Comparison of ENCODE assay signal across 8 cellular contexts in genomic region chr10:59907918-59908807, GRCh38.
A peak's percentile ranks its signal among the peaks of the same experiment; 100 is the strongest.
DNase-seq lines count a peak whose midpoint lies in the region; ATAC-seq, FAIRE-seq and TF ChIP-seq lines count a peak whose summit lies in the region.

No MANE protein-coding gene starts in this region.

- no peak for TF ChIP-seq CTCF in brain microvascular endothelial cell (IDR thresholded peaks at IDR 0.05; ENCODE audit: low read depth, low read length, missing control alignments)

- H3K27me3 ChIP-seq in brain microvascular endothelial cell (replicated peaks), result no peaks in the 10 kb centered on the region

- DNase-seq in brain microvascular endothelial cell (peak; percentile 79), iPS-NIHi11 (ENCODE audit: low spot score) (peak; percentile 73), OCI-M2 (lab: John Stamatoyannopoulos, UW; ENCODE audit: unreplicated experiment) (no peak)

- H3K27ac ChIP-seq in brain microvascular endothelial cell (peak overlapping the region; percentile 86), skin epidermis (peak overlapping the region in 20 of 21 experiments; percentile 33 to 97 (median 91))

- ATAC-seq in HG03460 (IDR thresholded peaks at IDR 0.05; ENCODE audit: unreplicated experiment) (peak; percentile 22), SK-N-SH treated with all-trans-retinoic acid at 6 μM for 48 hours (peak; percentile 8; the same call in 1 of the 3 replicates)

- in situ Hi-C loops in brain microvascular endothelial cell (cut with HindIII; ENCODE audit: low pct_ligation_motif_present, low sequenced_read_pairs), result no loop called here

- no peaks in the 10 kb centered on the region for H3K36me3 ChIP-seq in brain microvascular endothelial cell (replicated peaks)

- peak overlapping the region; percentile 39 for H3K4me3 ChIP-seq in brain microvascular endothelial cell (ENCODE audit: low read depth, low read length)
- peak overlapping the region; percentile 19 to 94 (median 38) for H3K4me3 ChIP-seq in skin epidermis

- peak; percentile 29 for TF ChIP-seq POLR2A in GM15510 (IDR thresholded peaks at IDR 0.05; ENCODE audit: borderline replicate concordance, extremely low read depth, insufficient read length)

- peak; percentile 94 for FAIRE-seq in A204.1 (lab: Jason Lieb, UNC)

TF ChIP-seq in SK-N-SH treated with all-trans-retinoic acid at 6 μM for 48 hours, 23 proteins besides CTCF, POLR2A, EP300 and RAD21:
- no peak for TF ChIP-seq ISL1 (CRISPR knock-in tag; IDR thresholded peaks at IDR 0.05)
- TF ChIP-seq TOX (CRISPR knock-in tag; IDR thresholded peaks at IDR 0.05; ENCODE audit: borderline replicate concordance), result no peak
- no peak for TF ChIP-seq OSR1 (CRISPR knock-in tag; IDR thresholded peaks at IDR 0.05)
- no peak for TF ChIP-seq ESRRG (CRISPR knock-in tag; IDR thresholded peaks at IDR 0.05)
- TF ChIP-seq ZC3H10 (CRISPR knock-in tag; IDR thresholded peaks at IDR 0.05), result no peak
- no peak for TF ChIP-seq PATZ1 (CRISPR knock-in tag; IDR thresholded peaks at IDR 0.05; ENCODE audit: borderline replicate concordance)
- no peak for TF ChIP-seq CSDC2 (CRISPR knock-in tag; IDR thresholded peaks at IDR 0.05)
